Comparison of ENCODE assay signal across 10 cellular contexts in genomic region chr4:21470531-21470930, GRCh38.
DNase-seq lines count a peak whose midpoint lies in the region; ATAC-seq and TF ChIP-seq lines count a peak whose summit lies in the region.
"Had no signal": no experiment of that assay in that cellular context is flagged by ENCODE, and none has a peak within 500 bp of the region (broad histone marks: within the 10 kb centered on the region; RNA-seq: fewer than 3 reads in every experiment).

No MANE protein-coding gene starts in this region.

- H3K9me3 ChIP-seq in mammary epithelial cell (replicated peaks; ENCODE audit: insufficient read depth, low read length): peaks cover 9% of the 10 kb centered on the region
- H3K9me3 ChIP-seq: neutrophil had no signal

- TF ChIP-seq CTCF in mammary epithelial cell (conservative IDR thresholded peaks at IDR 0.05 in 1 of 2, IDR thresholded peaks at IDR 0.05 in 1 of 2; ENCODE audit: extremely low read depth in 1 of 2, insufficient read depth in 1 of 2, low read depth in 1 of 2, low read length in 2 of 2) (no peak), lower leg skin (IDR thresholded peaks at IDR 0.05) (no peak)

- CTCF ChIA-PET in mammary epithelial cell (lab: Charles Lee; ENCODE audit: low non-redundant PET): no interaction called here

- H3K27me3 ChIP-seq in mammary epithelial cell (ENCODE audit: insufficient read depth, low read length): peaks cover 5% of the 10 kb centered on the region
- H3K27me3 ChIP-seq: neutrophil had no signal

- 0% methylated on average over 1 of the region's 1 CpG for WGBS in mammary epithelial cell (ENCODE audit: low coverage, missing lambda C conversion rate)
- 3 to 4% methylated on average over 1 of the region's 1 CpG for WGBS in lower leg skin, 2 donors

- H3K36me3 Mint-ChIP-seq in activated naive CD4-positive, alpha-beta T cell treated with anti-CD3 and anti-CD28 coated beads, Interleukin-2, amount 50 U/mL, for 72 hours: peaks cover 0 to 4% of the 10 kb centered on the region in 2 donors

- intact Hi-C loops in mammary epithelial cell (cut with micrococcal nuclease) (no loop called here), lower leg skin (cut with DNase I; ENCODE audit: low total_unique reads) (no loop called here)

- H2AFZ ChIP-seq in mammary epithelial cell (ENCODE audit: low read depth, low read length): no peak overlapping the region

- in situ Hi-C loops in mammary epithelial cell (cut with MboI; ENCODE audit: low sequenced_read_pairs in 2 of 2): loop anchor here (25.0 kb wide), 2 partner anchors 283 to 708 kb away; no protein-coding TSS in a partner anchor

- no TSS peak for BruUV-seq in mammary epithelial cell (replicated peaks; lab: Mats Ljungman, UMichigan)

- no peak overlapping the region for H3K9ac ChIP-seq in mammary epithelial cell (ENCODE audit: insufficient read depth, low read length)

- no peaks in the 10 kb centered on the region for H3K79me2 ChIP-seq in mammary epithelial cell (ENCODE audit: insufficient read depth, low read length)

- no peak overlapping the region for H3K27ac ChIP-seq in mammary epithelial cell (ENCODE audit: insufficient read depth, low read depth, low read length)
- H3K27ac ChIP-seq: neutrophil had no signal

- no peak overlapping the region for H3K27ac Mint-ChIP-seq in activated naive CD4-positive, alpha-beta T cell treated with anti-CD3 and anti-CD28 coated beads, Interleukin-2, amount 50 U/mL, for 72 hours
- H3K27ac Mint-ChIP-seq: activated CD4-positive, alpha-beta memory T cell treated with anti-CD3 and anti-CD28 coated beads, Interleukin-2, amount 10 ng/mL, durations not matched to agents 7 days and 5 days had no signal

- no peak for TF ChIP-seq POLR2A in lower leg skin (IDR thresholded peaks at IDR 0.05)

- DNase-seq in H4 (ENCODE audit: low spot score): peak; percentile 93
- peak; percentile 85 for DNase-seq in NCI-H2227 treated with DMSO at 0.1 percent for 48 hours (lab: John Stamatoyannopoulos, UW)
- DNase-seq in mammary epithelial cell: peak; percentile 71
- peak; percentile 94 for DNase-seq in renal cortical epithelial cell (ENCODE audit: low read depth)
- no peak for DNase-seq in activated naive CD4-positive, alpha-beta T cell treated with anti-CD3 and anti-CD28 coated beads, Interleukin-2, amount 50 U/mL, for 72 hours (ENCODE audit: low spot score in 2 of 2)
- DNase-seq in lower leg skin (ENCODE audit: low spot score in 2 of 2): no peak
- no peak for DNase-seq in ecto neural progenitor cell (ENCODE audit: low spot score)
- DNase-seq: activated CD4-positive, alpha-beta memory T cell treated with anti-CD3 and anti-CD28 coated beads, Interleukin-2, amount 10 ng/mL, durations not matched to agents 7 days and 5 days; aorta had no signal

- no peaks in the 10 kb centered on the region for H4K20me1 ChIP-seq in mammary epithelial cell (ENCODE audit: insufficient read depth, low read length)

- no peaks in the 10 kb centered on the region for H3K36me3 ChIP-seq in mammary epithelial cell (ENCODE audit: insufficient read depth, low read length)
- H3K36me3 ChIP-seq: neutrophil had no signal

- no peak overlapping the region for H3K4me2 ChIP-seq in mammary epithelial cell (ENCODE audit: insufficient read depth, low read depth, low read length)

- H3K4me3 ChIP-seq in mammary epithelial cell (replicated peaks in 1 of 3; ENCODE audit: insufficient read depth in 1 of 3, low read depth in 2 of 3, low read length in 3 of 3): no peak overlapping the region
- H3K4me3 ChIP-seq in lower leg skin (ENCODE audit: low read depth, poor library complexity, severe bottlenecking): no peak overlapping the region

- H3K4me1 ChIP-seq in mammary epithelial cell (ENCODE audit: insufficient read depth, low read length): peaks cover 13% of the 10 kb centered on the region

- dilution Hi-C loops in mammary epithelial cell (cut with HindIII; ENCODE audit: low sequenced_read_pairs): no loop called here

- H3K9me3 Mint-ChIP-seq in activated naive CD4-positive, alpha-beta T cell treated with anti-CD3 and anti-CD28 coated beads, Interleukin-2, amount 50 U/mL, for 72 hours: peaks cover 19 to 21% of the 10 kb centered on the region in 2 donors
- H3K9me3 Mint-ChIP-seq: activated CD4-positive, alpha-beta memory T cell treated with anti-CD3 and anti-CD28 coated beads, Interleukin-2, amount 10 ng/mL, durations not matched to agents 7 days and 5 days had no signal

- no peak for ATAC-seq in activated naive CD4-positive, alpha-beta T cell treated with anti-CD3 and anti-CD28 coated beads, Interleukin-2, amount 50 U/mL, for 72 hours

Comparison
In these comparisons a context has a peak if more than half of its experiments do, and no peak if none do; other contexts are left out.
1. DNase-seq: peak in H4 (single experiment), NCI-H2227 treated with DMSO at 0.1 percent for 48 hours (single experiment), mammary epithelial cell (single experiment) and renal cortical epithelial cell (single experiment); none in activated naive CD4-positive, alpha-beta T cell treated with anti-CD3 and anti-CD28 coated beads, Interleukin-2, amount 50 U/mL, for 72 hours (0 of 2), lower leg skin (0 of 2) and ecto neural progenitor cell (single experiment).